Comparison of ENCODE assay signal across 1 cellular context in the genomic region with DNA sequence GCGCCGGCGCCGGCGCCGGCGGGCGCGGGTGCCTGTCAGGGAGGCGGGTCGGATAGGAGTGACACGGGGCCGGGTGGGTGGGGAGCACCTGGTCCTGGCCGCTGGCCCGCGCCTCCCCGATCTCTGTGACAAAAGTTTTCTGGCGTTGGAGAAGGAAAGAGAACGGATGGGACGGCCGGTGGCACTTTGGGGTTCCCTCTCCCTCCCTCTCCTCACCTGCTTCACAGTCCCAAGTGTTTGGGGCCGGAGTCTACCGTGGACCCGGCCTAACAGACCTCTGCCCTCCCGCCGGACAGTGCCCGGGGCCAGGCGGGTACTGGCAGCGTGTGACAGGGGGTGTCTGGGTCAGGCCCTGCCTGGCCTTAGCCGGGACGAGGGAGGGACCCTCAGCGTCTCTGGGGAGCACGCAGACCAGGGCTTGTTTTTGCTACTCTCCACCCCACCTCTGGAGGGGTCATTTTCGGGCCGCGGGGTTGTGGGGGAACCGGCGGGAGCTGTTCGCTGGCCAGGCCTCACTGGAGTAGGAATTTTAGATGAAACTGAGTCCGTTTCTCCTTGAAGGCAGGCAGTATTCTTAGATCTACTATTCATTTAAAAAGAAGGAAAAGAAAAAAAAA.
TF ChIP-seq lines count a peak whose summit lies in the region.

No MANE protein-coding gene starts in this region.

TF ChIP-seq in SK-N-SH treated with all-trans-retinoic acid at 6 μM for 48 hours, 23 proteins besides CTCF, POLR2A, EP300 and RAD21 (continued from another document):
- TF ChIP-seq, protein P1, sequence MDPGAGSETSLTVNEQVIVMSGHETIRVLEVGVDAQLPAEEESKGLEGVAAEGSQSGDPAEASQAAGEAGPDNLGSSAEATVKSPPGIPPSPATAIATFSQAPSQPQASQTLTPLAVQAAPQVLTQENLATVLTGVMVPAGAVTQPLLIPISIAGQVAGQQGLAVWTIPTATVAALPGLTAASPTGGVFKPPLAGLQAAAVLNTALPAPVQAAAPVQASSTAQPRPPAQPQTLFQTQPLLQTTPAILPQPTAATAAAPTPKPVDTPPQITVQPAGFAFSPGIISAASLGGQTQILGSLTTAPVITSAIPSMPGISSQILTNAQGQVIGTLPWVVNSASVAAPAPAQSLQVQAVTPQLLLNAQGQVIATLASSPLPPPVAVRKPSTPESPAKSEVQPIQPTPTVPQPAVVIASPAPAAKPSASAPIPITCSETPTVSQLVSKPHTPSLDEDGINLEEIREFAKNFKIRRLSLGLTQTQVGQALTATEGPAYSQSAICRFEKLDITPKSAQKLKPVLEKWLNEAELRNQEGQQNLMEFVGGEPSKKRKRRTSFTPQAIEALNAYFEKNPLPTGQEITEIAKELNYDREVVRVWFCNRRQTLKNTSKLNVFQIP (CRISPR knock-in tag; IDR thresholded peaks at IDR 0.05; ENCODE audit: borderline replicate concordance, low read depth) = no peak
- TF ChIP-seq ZC3H10 (CRISPR knock-in tag; IDR thresholded peaks at IDR 0.05) = no peak
- TF ChIP-seq ZFP30 (CRISPR knock-in tag; IDR thresholded peaks at IDR 0.05) = no peak
- no peak for TF ChIP-seq ZNF8 (CRISPR knock-in tag; IDR thresholded peaks at IDR 0.05)
